In genomic region chr4:93312299-93312698, GRCh38 we compare ENCODE assay signal across 30 cellular contexts.
"Had no signal": no experiment of that assay in that cellular context is flagged by ENCODE, and none has a peak within 500 bp of the region (broad histone marks: within the 10 kb centered on the region; RNA-seq: fewer than 3 reads in every experiment).

No MANE protein-coding gene starts in this region.

- H3K36me3 ChIP-seq: adrenal gland, colonic mucosa, WERI-Rb-1 had no signal

- H3K27me3 ChIP-seq: adrenal gland, body of pancreas, colonic mucosa, dorsolateral prefrontal cortex had no signal

- ATAC-seq: activated CD4-positive, CD25-positive, alpha-beta regulatory T cell treated with anti-CD3 and anti-CD28 coated beads, Interleukin-2, amount 50 U/mL, for 24 hours; activated CD8-positive, alpha-beta memory T cell treated with anti-CD3 and anti-CD28 coated beads, Interleukin-2, amount 10 ng/mL, durations not matched to agents 7 days and 5 days; activated CD8-positive, alpha-beta T cell treated with anti-CD3 and anti-CD28 coated beads, Interleukin-2, amount 10 ng/mL, durations not matched to agents 7 days and 5 days; activated naive CD8-positive, alpha-beta T cell treated with anti-CD3 and anti-CD28 coated beads, Interleukin-2, amount 50 U/mL, for 24 hours; body of pancreas; esophagus mucosa; T-helper 17 cell had no signal

- FAIRE-seq: frontal cortex had no signal

- H3K9me3 ChIP-seq: adrenal gland, body of pancreas, colonic mucosa had no signal

- H3K27ac ChIP-seq: adrenal gland, body of pancreas, colonic mucosa, dorsolateral prefrontal cortex, WERI-Rb-1 had no signal

- H3K4me3 ChIP-seq: adrenal gland, body of pancreas, colonic mucosa, dorsolateral prefrontal cortex had no signal

- DNase-seq: activated B cell treated with CpG ODN at 0.5 μM for 24 hours; activated CD4-positive, alpha-beta memory T cell treated with anti-CD3 and anti-CD28 coated beads for 36 hours; activated CD4-positive, alpha-beta T cell treated with anti-CD3 and anti-CD28 coated beads, Interleukin-2, amount 10 ng/mL, durations not matched to agents 24 days and 14 days; activated CD8-positive, alpha-beta memory T cell treated with anti-CD3 and anti-CD28 coated beads, Interleukin-2, amount 10 ng/mL, durations not matched to agents 7 days and 5 days; activated CD8-positive, alpha-beta memory T cell treated with anti-CD3 and anti-CD28 coated beads, Interleukin-2, amount 50 U/mL, for 4 hours; activated CD8-positive, alpha-beta T cell treated with anti-CD3 and anti-CD28 coated beads, Interleukin-2, amount 10 ng/mL, durations not matched to agents 7 days and 5 days; activated effector memory CD4-positive, alpha-beta T cell treated with anti-CD3 and anti-CD28 coated beads, Interleukin-2, amount 50 U/mL, for 16 hours; activated naive CD4-positive, alpha-beta T cell treated with anti-CD3 and anti-CD28 coated beads for 36 hours; activated naive CD8-positive, alpha-beta T cell treated with anti-CD3 and anti-CD28 coated beads for 36 hours; activated naive CD8-positive, alpha-beta T cell treated with anti-CD3 and anti-CD28 coated beads, Interleukin-2, amount 50 U/mL, for 24 hours; activated T-cell treated with anti-CD3 and anti-CD28 coated beads, Interleukin-2, amount 50 U/mL, for 1 hour; activated T-cell treated with anti-CD3 and anti-CD28 coated beads, Interleukin-2, amount 50 U/mL, for 48 hours; adrenal gland; amygdala; aorta; body of pancreas; central memory CD4-positive, alpha-beta T cell; cerebellar nuclear complex; colonic mucosa; dorsolateral prefrontal cortex; effector memory CD4-positive, alpha-beta T cell; endodermal cell; foreskin fibroblast; head of caudate nucleus; T-helper 17 cell; T1000; WERI-Rb-1 had no signal

- H3K4me1 ChIP-seq: adrenal gland, body of pancreas, colonic mucosa had no signal
